18 cellular contexts compared by ENCODE assay signal in genomic region chr6:157772820-157773219, GRCh38. TPM values are rescaled to one million over a fixed set of nuclear protein-coding genes. Genes with fewer than 3 reads are reported as not detected.
A peak's percentile ranks its signal among the peaks of the same experiment; 100 is the strongest.
DNase-seq lines count a peak whose midpoint lies in the region; ATAC-seq and TF ChIP-seq lines count a peak whose summit lies in the region.
"Had no signal": no experiment of that assay in that cellular context is flagged by ENCODE, and none has a peak within 500 bp of the region (broad histone marks: within the 10 kb centered on the region; RNA-seq: fewer than 3 reads in every experiment).

No MANE protein-coding gene starts in this region.

- no peaks in the 10 kb centered on the region for H3K36me3 ChIP-seq in naive thymus-derived CD4-positive, alpha-beta T cell (ENCODE audit: control insufficient read depth in 2 of 3, insufficient read depth in 3 of 3, low read length in 3 of 3)
- no peaks in the 10 kb centered on the region for H3K36me3 ChIP-seq in heart right ventricle

- H3K36me3 Mint-ChIP-seq in stimulated activated naive CD8-positive, alpha-beta T cell treated with anti-CD3 and anti-CD28 coated beads, Interleukin-15, Interleukin-2, amounts not matched to agents 100 ng/mL and 50 ng/mL, for 24 hours (ENCODE audit: low read depth): peaks cover 12% of the 10 kb centered on the region
- H3K36me3 Mint-ChIP-seq in activated T-helper 1 cell treated with anti-CD3 and anti-CD28 coated beads, Interleukin-12 subunit alpha, Interleukin-12 subunit beta, Interleukin-2, Interleukin-4 antibody, amounts not matched to agents 30 ng/mL and 10 ng/mL and 1 ng/mL, durations not matched to agents 14 hours and 24 hours and 36 hours (ENCODE audit: low read depth): peaks cover 10% of the 10 kb centered on the region
- H3K36me3 Mint-ChIP-seq in naive thymus-derived CD4-positive, alpha-beta T cell: peaks cover 0 to 13% (median 6%) of the 10 kb centered on the region in 5 donors

- no peaks in the 10 kb centered on the region for H3K27me3 ChIP-seq in naive thymus-derived CD4-positive, alpha-beta T cell (ENCODE audit: control insufficient read depth in 2 of 2, insufficient read depth in 2 of 2, low read length in 2 of 2)
- peaks cover 0 to 13% (median 0%) of the 10 kb centered on the region in 7 donors for H3K27me3 ChIP-seq in heart right ventricle

- peaks cover 53% of the 10 kb centered on the region for H3K4me1 Mint-ChIP-seq in stimulated activated naive CD8-positive, alpha-beta T cell treated with anti-CD3 and anti-CD28 coated beads, Interleukin-15, Interleukin-2, amounts not matched to agents 100 ng/mL and 50 ng/mL, for 24 hours (ENCODE audit: low read depth)
- peaks cover 28% of the 10 kb centered on the region for H3K4me1 Mint-ChIP-seq in activated T-helper 1 cell treated with anti-CD3 and anti-CD28 coated beads, Interleukin-12 subunit alpha, Interleukin-12 subunit beta, Interleukin-2, Interleukin-4 antibody, amounts not matched to agents 30 ng/mL and 10 ng/mL and 1 ng/mL, durations not matched to agents 14 hours and 24 hours and 36 hours (ENCODE audit: low read depth)
- H3K4me1 Mint-ChIP-seq in naive thymus-derived CD4-positive, alpha-beta T cell: peaks cover 16 to 44% (median 40%) of the 10 kb centered on the region in 7 donors

- no peak for ATAC-seq in stimulated activated naive CD8-positive, alpha-beta T cell treated with anti-CD3 and anti-CD28 coated beads, Interleukin-15, Interleukin-2, amounts not matched to agents 100 U/mL and 50 U/mL, for 24 hours
- no peak for ATAC-seq in naive thymus-derived CD4-positive, alpha-beta T cell
- no peak for ATAC-seq in HG03039 (IDR thresholded peaks at IDR 0.05; ENCODE audit: unreplicated experiment)
- no peak for ATAC-seq in GM18498 (IDR thresholded peaks at IDR 0.05; ENCODE audit: unreplicated experiment)
- no peak for ATAC-seq in heart right ventricle

- H3K27me3 Mint-ChIP-seq in stimulated activated naive CD8-positive, alpha-beta T cell treated with anti-CD3 and anti-CD28 coated beads, Interleukin-15, Interleukin-2, amounts not matched to agents 100 ng/mL and 50 ng/mL, for 24 hours: peaks cover 13% of the 10 kb centered on the region
- peaks cover 26% of the 10 kb centered on the region for H3K27me3 Mint-ChIP-seq in activated T-helper 1 cell treated with anti-CD3 and anti-CD28 coated beads, Interleukin-12 subunit alpha, Interleukin-12 subunit beta, Interleukin-2, Interleukin-4 antibody, amounts not matched to agents 30 ng/mL and 10 ng/mL and 1 ng/mL, durations not matched to agents 14 hours and 24 hours and 36 hours (ENCODE audit: insufficient read depth)
- H3K27me3 Mint-ChIP-seq in naive thymus-derived CD4-positive, alpha-beta T cell: peaks cover 0 to 40% (median 4%) of the 10 kb centered on the region in 5 donors

- POLR2A ChIA-PET in naive thymus-derived CD4-positive, alpha-beta T cell (lab: Charles Lee): interaction anchor here (1.5 kb wide), 1 partner anchor 9 kb away, joined by 3 read pairs; no protein-coding TSS in a partner anchor

- intact Hi-C loops in activated T-helper 1 cell treated with anti-CD3 and anti-CD28 coated beads, Interleukin-12 subunit alpha, Interleukin-12 subunit beta, Interleukin-2, Interleukin-4 antibody, amounts not matched to agents 30 ng/mL and 10 ng/mL and 1 ng/mL, durations not matched to agents 14 hours and 24 hours and 36 hours (cut with micrococcal nuclease): no loop called here
- intact Hi-C loops in naive thymus-derived CD4-positive, alpha-beta T cell (cut with micrococcal nuclease): no loop called here
- intact Hi-C loops in heart right ventricle (cut with DNase I): no loop called here

- TF ChIP-seq CTCF in heart right ventricle (IDR thresholded peaks at IDR 0.05): no peak

- no peak for DNase-seq in stimulated activated naive CD8-positive, alpha-beta T cell treated with anti-CD3 and anti-CD28 coated beads, Interleukin-15, Interleukin-2, amounts not matched to agents 100 U/mL and 50 U/mL, for 24 hours
- no peak for DNase-seq in activated T-helper 1 cell treated with anti-CD3 and anti-CD28 coated beads, Interleukin-12 subunit alpha, Interleukin-12 subunit beta, Interleukin-2, Interleukin-4 antibody, amounts not matched to agents 30 ng/mL and 10 ng/mL and 1 ng/mL, durations not matched to agents 14 hours and 24 hours and 36 hours (ENCODE audit: low spot score)
- DNase-seq in naive thymus-derived CD4-positive, alpha-beta T cell: no peak
- no peak for DNase-seq in heart right ventricle
- DNase-seq: DMS 273 treated with DMSO at 0.1 percent for 48 hours, DND-41, GOT3, Karpas-422, NCI-H1417 treated with DMSO at 0.1 percent for 48 hours, NCI-H187 treated with DMSO at 0.1 percent for 48 hours, NCI-H345, NCI-H524 treated with DMSO at 0.1 percent for 48 hours, SHP77 treated with DMSO at 0.1 percent for 48 hours, SK-N-SH had no signal

- H3K9me3 ChIP-seq in naive thymus-derived CD4-positive, alpha-beta T cell (ENCODE audit: control insufficient read depth in 2 of 3, low read length in 3 of 3): peaks cover 0 to 9% (median 0%) of the 10 kb centered on the region in 3 experiments
- H3K9me3 ChIP-seq in heart right ventricle: peaks cover 0 to 14% (median 0%) of the 10 kb centered on the region in 11 donors
- H3K9me3 ChIP-seq: SK-N-SH had no signal

- peak overlapping the region; percentile 56 for H3K27ac Mint-ChIP-seq in stimulated activated naive CD8-positive, alpha-beta T cell treated with anti-CD3 and anti-CD28 coated beads, Interleukin-15, Interleukin-2, amounts not matched to agents 100 ng/mL and 50 ng/mL, for 24 hours
- H3K27ac Mint-ChIP-seq in activated T-helper 1 cell treated with anti-CD3 and anti-CD28 coated beads, Interleukin-12 subunit alpha, Interleukin-12 subunit beta, Interleukin-2, Interleukin-4 antibody, amounts not matched to agents 30 ng/mL and 10 ng/mL and 1 ng/mL, durations not matched to agents 14 hours and 24 hours and 36 hours: peak overlapping the region; percentile 0
- H3K27ac Mint-ChIP-seq in naive thymus-derived CD4-positive, alpha-beta T cell: peak overlapping the region in 6 of 9 donors; percentile 12 to 92 (median 48)

- WGBS in heart right ventricle, 2 donors: 88 to 89% methylated on average over 10 of the region's 10 CpGs

- CTCF ChIA-PET in naive thymus-derived CD4-positive, alpha-beta T cell (lab: Charles Lee): no interaction called here

- H3K4me1 ChIP-seq in naive thymus-derived CD4-positive, alpha-beta T cell (ENCODE audit: control insufficient read depth in 2 of 2, insufficient read depth in 2 of 2, low read length in 2 of 2): peaks cover 0 to 16% of the 10 kb centered on the region in 2 donors
- peaks cover 0 to 21% (median 0%) of the 10 kb centered on the region in 9 donors for H3K4me1 ChIP-seq in heart right ventricle

- H3K4me3 ChIP-seq in naive thymus-derived CD4-positive, alpha-beta T cell (ENCODE audit: low read length): no peak overlapping the region
- H3K4me3 ChIP-seq in heart right ventricle: no peak overlapping the region

- no peak overlapping the region for H3K4me3 Mint-ChIP-seq in stimulated activated naive CD8-positive, alpha-beta T cell treated with anti-CD3 and anti-CD28 coated beads, Interleukin-15, Interleukin-2, amounts not matched to agents 100 ng/mL and 50 ng/mL, for 24 hours
- H3K4me3 Mint-ChIP-seq in activated T-helper 1 cell treated with anti-CD3 and anti-CD28 coated beads, Interleukin-12 subunit alpha, Interleukin-12 subunit beta, Interleukin-2, Interleukin-4 antibody, amounts not matched to agents 30 ng/mL and 10 ng/mL and 1 ng/mL, durations not matched to agents 14 hours and 24 hours and 36 hours: no peak overlapping the region
- no peak overlapping the region for H3K4me3 Mint-ChIP-seq in naive thymus-derived CD4-positive, alpha-beta T cell

- H3K9me3 Mint-ChIP-seq in stimulated activated naive CD8-positive, alpha-beta T cell treated with anti-CD3 and anti-CD28 coated beads, Interleukin-15, Interleukin-2, amounts not matched to agents 100 ng/mL and 50 ng/mL, for 24 hours: peaks cover 9% of the 10 kb centered on the region
- peaks cover 7% of the 10 kb centered on the region for H3K9me3 Mint-ChIP-seq in activated T-helper 1 cell treated with anti-CD3 and anti-CD28 coated beads, Interleukin-12 subunit alpha, Interleukin-12 subunit beta, Interleukin-2, Interleukin-4 antibody, amounts not matched to agents 30 ng/mL and 10 ng/mL and 1 ng/mL, durations not matched to agents 14 hours and 24 hours and 36 hours
- H3K9me3 Mint-ChIP-seq in naive thymus-derived CD4-positive, alpha-beta T cell: peaks cover 0 to 18% (median 7%) of the 10 kb centered on the region in 11 donors

- H3K27ac ChIP-seq in naive thymus-derived CD4-positive, alpha-beta T cell (ENCODE audit: low read depth, low read length): no peak overlapping the region
- H3K27ac ChIP-seq in heart right ventricle: no peak overlapping the region
- H3K27ac ChIP-seq: C4-2B had no signal

RNA-seq across cellular contexts. Expression of gene SNX9, which starts 50.2 kb away (rescaled TPM):
- 53.4 TPM in 2 replicates for total RNA-seq in activated T-helper 1 cell treated with anti-CD3 and anti-CD28 coated beads, Interleukin-12 subunit alpha, Interleukin-12 subunit beta, Interleukin-2, Interleukin-4 antibody, amounts not matched to agents 30 ng/mL and 10 ng/mL and 1 ng/mL, durations not matched to agents 14 hours and 24 hours and 36 hours
- 10 to 100 TPM; 13.4 to 39.2 (median 36.4) TPM for total RNA-seq in naive thymus-derived CD4-positive, alpha-beta T cell
- 10 to 100 TPM; 23.8 to 51.5 TPM for polyA plus RNA-seq in naive thymus-derived CD4-positive, alpha-beta T cell
- total RNA-seq in heart right ventricle: 10 to 100 TPM; 27.9 to 39.7 (median 31.6) TPM
- polyA plus RNA-seq in heart right ventricle: 10 to 100 TPM; 18.8 to 20.9 TPM

Comparison
In these comparisons a context has a peak if more than half of its experiments do, and no peak if none do; other contexts are left out.
1. H3K27ac Mint-ChIP-seq: peak in every context shown above with its lines; median percentile 56 in stimulated activated naive CD8-positive, alpha-beta T cell treated with anti-CD3 and anti-CD28 coated beads, Interleukin-15, Interleukin-2, amounts not matched to agents 100 ng/mL and 50 ng/mL, for 24 hours; 48 in naive thymus-derived CD4-positive, alpha-beta T cell; 0 in activated T-helper 1 cell treated with anti-CD3 and anti-CD28 coated beads, Interleukin-12 subunit alpha, Interleukin-12 subunit beta, Interleukin-2, Interleukin-4 antibody, amounts not matched to agents 30 ng/mL and 10 ng/mL and 1 ng/mL, durations not matched to agents 14 hours and 24 hours and 36 hours.